ENCODE assay signal across 29 cellular contexts in the genomic region with DNA sequence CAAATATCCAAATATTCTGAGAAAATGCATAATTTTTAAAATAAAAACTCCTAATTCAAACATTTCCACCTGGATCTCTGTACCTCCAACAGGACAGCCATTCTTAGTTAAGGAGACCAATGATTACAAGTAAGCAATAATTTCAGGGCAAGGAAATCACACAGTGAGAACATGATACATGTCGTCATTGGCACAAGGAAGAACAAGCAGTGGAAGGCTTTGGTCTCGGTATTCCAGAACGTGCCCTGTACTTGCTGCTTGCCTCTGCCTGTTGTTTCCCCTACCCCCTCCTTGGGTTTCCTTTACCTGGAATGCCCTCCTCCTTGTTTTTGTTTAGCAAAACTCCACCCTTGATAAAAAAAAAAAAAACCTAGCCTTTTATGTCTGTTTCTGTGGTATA.
"Had no signal": no experiment of that assay in that cellular context is flagged by ENCODE, and none has a peak within 500 bp of the region (broad histone marks: within the 10 kb centered on the region; RNA-seq: fewer than 3 reads in every experiment).

No MANE protein-coding gene starts in this region.

- H3K27me3 ChIP-seq: ascending aorta, breast epithelium had no signal

- H3K27ac ChIP-seq: ascending aorta, breast epithelium, PC-9, RWPE1 had no signal

- H3K4me3 ChIP-seq: ascending aorta, breast epithelium, K562, PC-9 had no signal

- H3K4me1 ChIP-seq: ascending aorta, breast epithelium had no signal

- DNase-seq: activated CD4-positive, alpha-beta T cell treated with anti-CD3 and anti-CD28 coated beads, Interleukin-2, amount 10 ng/mL, durations not matched to agents 24 days and 14 days; activated CD4-positive, alpha-beta T cell treated with anti-CD3 and anti-CD28 coated beads, Interleukin-2, amount 50 U/mL, for 4 hours; activated CD8-positive, alpha-beta T cell treated with anti-CD3 and anti-CD28 coated beads for 36 hours; activated gamma-delta T cell; activated naive CD4-positive, alpha-beta T cell treated with Interleukin-2 at 50 U/mL for 16 hours; activated naive CD8-positive, alpha-beta T cell treated with anti-CD3 and anti-CD28 coated beads, Interleukin-2, amount 10 ng/mL, durations not matched to agents 7 days and 5 days; activated T-cell treated with anti-CD3 and anti-CD28 coated beads, Interleukin-2, amount 50 U/mL, for 24 hours; amygdala; IMR-90; NCI-H1092 treated with DMSO at 0.1 percent for 48 hours; NCI-H1417; NCI-H146; NCI-H187; NCI-H2029 treated with DMSO at 0.1 percent for 48 hours; NCI-H2227 treated with DMSO at 0.1 percent for 48 hours; NCI-H446; NCI-H510A treated with DMSO at 0.1 percent for 48 hours; NCI-H526 treated with DMSO at 0.1 percent for 48 hours; NK-92 treated with Interleukin-12 subunit alpha and Interleukin-12 subunit beta, amount 100 ng/mL, for 24 hours; PC-9; SIG-M5; SW 1271; T1000 had no signal

- H3K36me3 ChIP-seq: ascending aorta, breast epithelium had no signal

- ATAC-seq: activated CD8-positive, alpha-beta T cell treated with anti-CD3 and anti-CD28 coated beads for 36 hours; K562; Right ventricle myocardium inferior; SK-N-SH treated with all-trans-retinoic acid at 6 μM for 48 hours had no signal

- H3K9me3 ChIP-seq: ascending aorta, breast epithelium had no signal
